ENCODE assay signal across 20 cellular contexts in the genomic region with DNA sequence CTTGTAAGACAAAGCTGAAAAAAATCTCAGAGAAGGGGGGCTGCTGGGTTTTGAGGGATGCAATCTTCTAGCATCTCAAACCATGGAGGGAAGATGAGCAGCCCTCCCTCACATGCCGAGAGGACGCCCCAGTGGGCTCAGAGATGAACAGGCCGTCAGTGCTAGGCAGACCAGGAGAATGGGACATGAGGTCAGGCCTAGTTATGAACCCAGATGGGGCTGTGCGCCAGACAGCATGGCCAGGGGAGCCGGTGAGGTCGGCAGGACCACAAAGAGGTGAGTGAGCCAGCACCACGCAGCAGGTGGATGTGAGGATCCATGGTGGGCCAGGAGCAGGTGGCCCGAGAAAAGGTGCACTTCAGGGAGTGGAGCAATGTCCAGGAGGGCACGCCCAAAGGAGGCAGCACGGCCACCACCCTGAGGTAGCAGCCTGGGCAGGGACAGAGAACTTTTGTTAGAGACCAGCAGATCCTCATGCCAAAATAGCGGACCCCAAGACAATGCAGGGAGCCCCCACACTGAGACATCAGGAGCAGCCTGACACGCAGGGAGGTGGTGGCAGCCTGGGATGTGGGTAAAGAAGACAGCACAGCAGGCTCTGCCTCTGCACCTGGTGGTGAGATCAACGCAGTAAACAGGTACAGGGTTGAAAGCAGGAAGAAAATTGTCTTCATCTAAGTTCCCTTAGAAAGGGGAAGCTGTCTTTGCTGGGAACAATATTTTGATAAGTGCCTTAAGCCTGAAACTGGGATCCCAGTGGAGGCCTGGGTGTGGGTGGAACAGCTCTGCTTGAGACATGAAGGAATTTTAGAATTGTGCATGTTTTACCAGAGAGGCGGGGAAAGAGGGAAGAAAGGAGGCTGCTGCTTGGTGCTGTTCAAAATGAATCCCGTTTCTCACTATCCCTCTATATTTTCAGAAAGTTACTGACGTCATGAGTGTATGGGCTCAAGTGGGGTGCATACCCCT. TPM values are rescaled to one million over a fixed set of nuclear protein-coding genes. Genes with fewer than 3 reads are reported as not detected.
DNase-seq lines count a peak whose midpoint lies in the region; ATAC-seq, FAIRE-seq and TF ChIP-seq lines count a peak whose summit lies in the region.
"Had no signal": no experiment of that assay in that cellular context is flagged by ENCODE, and none has a peak within 500 bp of the region (broad histone marks: within the 10 kb centered on the region; RNA-seq: fewer than 3 reads in every experiment).

No MANE protein-coding gene starts in this region.

- H3K4me3 Mint-ChIP-seq in activated naive CD8-positive, alpha-beta T cell treated with anti-CD3 and anti-CD28 coated beads, Interleukin-2, amount 10 ng/mL, durations not matched to agents 7 days and 5 days = no peak overlapping the region
- H3K4me3 Mint-ChIP-seq in activated naive CD8-positive, alpha-beta T cell treated with anti-CD3 and anti-CD28 coated beads, Interleukin-2, amount 50 U/mL, for 24 hours = no peak overlapping the region
- peak overlapping the region; percentile 71 for H3K4me3 Mint-ChIP-seq in endothelial cell (ENCODE audit: unreplicated experiment)
- no peak overlapping the region for H3K4me3 Mint-ChIP-seq in osteocyte (ENCODE audit: unreplicated experiment)
- H3K4me3 Mint-ChIP-seq: B cell; CD4-positive, alpha-beta T cell had no signal

- no peak for DNase-seq in activated naive CD8-positive, alpha-beta T cell treated with anti-CD3 and anti-CD28 coated beads, Interleukin-2, amount 10 ng/mL, durations not matched to agents 7 days and 5 days
- DNase-seq in activated naive CD8-positive, alpha-beta T cell treated with anti-CD3 and anti-CD28 coated beads, Interleukin-2, amount 50 U/mL, for 24 hours = no peak
- DNase-seq in endothelial cell (ENCODE audit: low spot score) = no peak
- no peak for DNase-seq in osteocyte (ENCODE audit: extremely low spot score, unreplicated experiment)
- DNase-seq in NCI-H510A treated with DMSO at 0.1 percent for 48 hours (lab: John Stamatoyannopoulos, UW) = no peak
- no peak for DNase-seq in RCC 7860 (ENCODE audit: low spot score)
- DNase-seq in HCEC 1CT = no peak
- DNase-seq: Calu3; CD4-positive, alpha-beta T cell; KG1; NCI-H1105 treated with DMSO at 0.1 percent for 48 hours; NCI-H187; NCI-H2107; NCI-H2227 treated with DMSO at 0.1 percent for 48 hours; NCI-H524; NCI-H82; PC-3 had no signal

- peak overlapping the region; percentile 31 for H3K27ac Mint-ChIP-seq in activated naive CD8-positive, alpha-beta T cell treated with anti-CD3 and anti-CD28 coated beads, Interleukin-2, amount 10 ng/mL, durations not matched to agents 7 days and 5 days
- no peak overlapping the region for H3K27ac Mint-ChIP-seq in activated naive CD8-positive, alpha-beta T cell treated with anti-CD3 and anti-CD28 coated beads, Interleukin-2, amount 50 U/mL, for 24 hours
- H3K27ac Mint-ChIP-seq in endothelial cell (ENCODE audit: unreplicated experiment) (no peak overlapping the region), osteocyte (ENCODE audit: unreplicated experiment) (peak overlapping the region; percentile 60)
- H3K27ac Mint-ChIP-seq: B cell; CD4-positive, alpha-beta T cell had no signal

- peaks cover 3% of the 10 kb centered on the region for H3K36me3 Mint-ChIP-seq in activated naive CD8-positive, alpha-beta T cell treated with anti-CD3 and anti-CD28 coated beads, Interleukin-2, amount 10 ng/mL, durations not matched to agents 7 days and 5 days
- peaks cover 9% of the 10 kb centered on the region for H3K36me3 Mint-ChIP-seq in activated naive CD8-positive, alpha-beta T cell treated with anti-CD3 and anti-CD28 coated beads, Interleukin-2, amount 50 U/mL, for 24 hours (ENCODE audit: low read depth)
- H3K36me3 Mint-ChIP-seq in endothelial cell (ENCODE audit: low read depth, unreplicated experiment) (peaks cover 16% of the 10 kb centered on the region), osteocyte (ENCODE audit: unreplicated experiment) (peaks cover 3% of the 10 kb centered on the region)

- H3K4me1 Mint-ChIP-seq in activated naive CD8-positive, alpha-beta T cell treated with anti-CD3 and anti-CD28 coated beads, Interleukin-2, amount 10 ng/mL, durations not matched to agents 7 days and 5 days = peaks cover 4% of the 10 kb centered on the region
- peaks cover 11% of the 10 kb centered on the region for H3K4me1 Mint-ChIP-seq in activated naive CD8-positive, alpha-beta T cell treated with anti-CD3 and anti-CD28 coated beads, Interleukin-2, amount 50 U/mL, for 24 hours
- H3K4me1 Mint-ChIP-seq in endothelial cell (ENCODE audit: unreplicated experiment) (peaks cover 14% of the 10 kb centered on the region), osteocyte (ENCODE audit: unreplicated experiment) (peaks cover 54% of the 10 kb centered on the region)

- TF ChIP-seq CTCF in endothelial cell (IDR thresholded peaks at IDR 0.05; ENCODE audit: unreplicated experiment) (no peak), osteocyte (IDR thresholded peaks at IDR 0.05) (no peak)

- FAIRE-seq in RCC 7860 (lab: Jason Lieb, UNC) = no peak
- FAIRE-seq: GM12891, HepG2 had no signal

- ATAC-seq in activated naive CD8-positive, alpha-beta T cell treated with anti-CD3 and anti-CD28 coated beads, Interleukin-2, amount 10 ng/mL, durations not matched to agents 7 days and 5 days (ENCODE audit: low read depth) = no peak
- ATAC-seq in activated naive CD8-positive, alpha-beta T cell treated with anti-CD3 and anti-CD28 coated beads, Interleukin-2, amount 50 U/mL, for 24 hours = no peak
- ATAC-seq: HepG2, PC-3 had no signal

- peaks cover 1% of the 10 kb centered on the region for H3K9me3 Mint-ChIP-seq in activated naive CD8-positive, alpha-beta T cell treated with anti-CD3 and anti-CD28 coated beads, Interleukin-2, amount 10 ng/mL, durations not matched to agents 7 days and 5 days
- no peaks in the 10 kb centered on the region for H3K9me3 Mint-ChIP-seq in activated naive CD8-positive, alpha-beta T cell treated with anti-CD3 and anti-CD28 coated beads, Interleukin-2, amount 50 U/mL, for 24 hours
- H3K9me3 Mint-ChIP-seq in endothelial cell (ENCODE audit: unreplicated experiment) (no peaks in the 10 kb centered on the region), osteocyte (ENCODE audit: unreplicated experiment) (no peaks in the 10 kb centered on the region)

- no peaks in the 10 kb centered on the region for H3K27me3 Mint-ChIP-seq in activated naive CD8-positive, alpha-beta T cell treated with anti-CD3 and anti-CD28 coated beads, Interleukin-2, amount 10 ng/mL, durations not matched to agents 7 days and 5 days
- H3K27me3 Mint-ChIP-seq in activated naive CD8-positive, alpha-beta T cell treated with anti-CD3 and anti-CD28 coated beads, Interleukin-2, amount 50 U/mL, for 24 hours = no peaks in the 10 kb centered on the region
- H3K27me3 Mint-ChIP-seq in endothelial cell (ENCODE audit: unreplicated experiment) (peaks cover 8% of the 10 kb centered on the region), osteocyte (ENCODE audit: unreplicated experiment) (no peaks in the 10 kb centered on the region)
- H3K27me3 Mint-ChIP-seq: B cell; CD4-positive, alpha-beta T cell had no signal

- POLR2A ChIA-PET in activated naive CD8-positive, alpha-beta T cell treated with anti-CD3 and anti-CD28 coated beads, Interleukin-2, amount 10 ng/mL, durations not matched to agents 7 days and 5 days (lab: Charles Lee) = no interaction called here

RNA-seq across cellular contexts. Expression of a gene that starts 17.8 kb away (rescaled TPM):
- total RNA-seq in activated naive CD8-positive, alpha-beta T cell treated with anti-CD3 and anti-CD28 coated beads, Interleukin-2, amount 10 ng/mL, durations not matched to agents 7 days and 5 days = 10 to 100 TPM; 83.8 to 83.9 TPM
- total RNA-seq in endothelial cell (ENCODE audit: unreplicated experiment) (60.8 TPM), osteocyte (61.6 and 69.3 TPM in 2 replicates)

RNA-seq across cellular contexts. Expression of a gene that starts 19.7 kb away (rescaled TPM):
- under 1 TPM; 0.11 to 0.20 TPM for total RNA-seq in activated naive CD8-positive, alpha-beta T cell treated with anti-CD3 and anti-CD28 coated beads, Interleukin-2, amount 10 ng/mL, durations not matched to agents 7 days and 5 days
- total RNA-seq in endothelial cell (ENCODE audit: unreplicated experiment) (1.9 TPM), osteocyte (0.30 and 0.50 TPM in 2 replicates)

RNA-seq across cellular contexts. Expression of a gene that starts 37.6 kb away (rescaled TPM):
- 10 to 100 TPM; 16.5 to 18.0 TPM for total RNA-seq in activated naive CD8-positive, alpha-beta T cell treated with anti-CD3 and anti-CD28 coated beads, Interleukin-2, amount 10 ng/mL, durations not matched to agents 7 days and 5 days
- total RNA-seq in endothelial cell (ENCODE audit: unreplicated experiment) (9.2 TPM), osteocyte (25.6 and 28.9 TPM in 2 replicates)

RNA-seq across cellular contexts. Expression of a gene that starts 46.9 kb away (rescaled TPM):
- 1 to 10 TPM; 5.4 to 5.8 TPM for total RNA-seq in activated naive CD8-positive, alpha-beta T cell treated with anti-CD3 and anti-CD28 coated beads, Interleukin-2, amount 10 ng/mL, durations not matched to agents 7 days and 5 days
- total RNA-seq in endothelial cell (ENCODE audit: unreplicated experiment) = 0.15 TPM
- 0.35 TPM in 1 of 2 replicates, not detected in the other for total RNA-seq in osteocyte

Comparison
In these comparisons a context has a peak if more than half of its experiments do, and no peak if none do; other contexts are left out.
1. H3K27ac Mint-ChIP-seq: peak in activated naive CD8-positive, alpha-beta T cell treated with anti-CD3 and anti-CD28 coated beads, Interleukin-2, amount 10 ng/mL, durations not matched to agents 7 days and 5 days (single experiment) and osteocyte (single experiment); none in activated naive CD8-positive, alpha-beta T cell treated with anti-CD3 and anti-CD28 coated beads, Interleukin-2, amount 50 U/mL, for 24 hours (single experiment) and endothelial cell (single experiment).